ENCODE assay signal across 10 cellular contexts in the genomic region with DNA sequence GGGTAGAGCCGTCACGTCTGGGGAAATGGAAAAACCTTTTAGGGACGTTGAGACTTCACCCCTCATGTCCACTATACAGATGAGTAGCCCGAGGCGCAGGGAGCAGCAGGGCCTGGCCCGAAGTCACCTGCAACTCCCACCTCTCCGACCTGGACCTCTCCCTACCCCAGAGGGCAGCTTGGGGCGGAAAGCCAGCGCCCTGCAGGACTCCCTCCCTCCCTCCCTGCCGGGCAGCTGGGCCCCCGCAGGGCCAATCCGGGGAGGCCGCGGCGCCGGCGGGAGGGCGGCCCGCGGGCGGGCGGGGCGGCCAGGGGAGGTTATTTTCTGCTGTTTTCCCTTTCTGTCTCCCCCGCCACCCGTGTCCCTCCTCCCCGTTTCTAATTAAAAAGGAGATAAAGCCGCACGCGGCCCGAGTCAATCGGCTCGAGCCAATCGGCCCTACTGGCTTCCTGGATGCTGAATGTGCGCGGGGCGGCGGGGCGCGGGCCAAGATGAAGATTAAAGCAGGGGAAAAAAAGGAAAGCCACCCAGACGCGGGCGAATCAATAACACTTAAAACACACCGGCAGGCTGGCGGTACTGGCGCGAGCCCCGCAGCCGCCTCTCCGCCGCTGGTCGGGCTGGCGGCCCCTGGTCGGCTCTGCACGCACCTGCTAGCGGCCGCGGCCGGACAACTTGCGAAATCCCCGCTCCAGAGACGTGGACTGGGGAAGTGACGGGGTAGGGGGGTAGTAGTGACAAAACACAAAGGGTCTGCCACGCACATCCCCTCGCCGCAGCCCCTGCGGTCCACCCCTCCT. TPM values are rescaled to one million over a fixed set of nuclear protein-coding genes. Genes with fewer than 3 reads are reported as not detected.
A peak's percentile ranks its signal among the peaks of the same experiment; 100 is the strongest.
DNase-seq lines count a peak whose midpoint lies in the region; ATAC-seq, FAIRE-seq and TF ChIP-seq lines count a peak whose summit lies in the region.
"Had no signal": no experiment of that assay in that cellular context is flagged by ENCODE, and none has a peak within 500 bp of the region (broad histone marks: within the 10 kb centered on the region; RNA-seq: fewer than 3 reads in every experiment).

No MANE protein-coding gene starts in this region.

- no peaks in the 10 kb centered on the region for H3K9me3 Mint-ChIP-seq in activated T-cell treated with anti-CD3 and anti-CD28 coated beads, Interleukin-2, amount 50 U/mL, for 72 hours

- no peak for FAIRE-seq in urothelium cell line (lab: Jason Lieb, UNC)

- peaks cover 79% of the 10 kb centered on the region for H3K27me3 ChIP-seq in iPS-18a (ENCODE audit: control insufficient read depth, insufficient read depth, low read length)

- H3K9ac ChIP-seq in iPS-18a (ENCODE audit: low read length), result no peak overlapping the region

- no peaks in the 10 kb centered on the region for H3K9me3 ChIP-seq in iPS-18a (ENCODE audit: control insufficient read depth, low read depth, low read length)
- H3K9me3 ChIP-seq: adrenal gland had no signal

- no peaks in the 10 kb centered on the region for H3K36me3 ChIP-seq in iPS-18a (ENCODE audit: control insufficient read depth, low read depth, low read length)
- H3K36me3 ChIP-seq: adrenal gland had no signal

- peak overlapping the region; percentile 59 for H3K4me3 ChIP-seq in iPS-18a (ENCODE audit: low read length)
- H3K4me3 ChIP-seq: adrenal gland had no signal

- no peak overlapping the region for H3K27ac ChIP-seq in iPS-18a (ENCODE audit: low read length)
- H3K27ac ChIP-seq: adrenal gland had no signal

- H3K36me3 Mint-ChIP-seq in activated T-cell treated with anti-CD3 and anti-CD28 coated beads, Interleukin-2, amount 50 U/mL, for 72 hours (ENCODE audit: insufficient read depth in 2 of 2), result no peaks in the 10 kb centered on the region

- H3K27me3 Mint-ChIP-seq in activated T-cell treated with anti-CD3 and anti-CD28 coated beads, Interleukin-2, amount 50 U/mL, for 72 hours (ENCODE audit: low read depth), result peaks cover 33% of the 10 kb centered on the region

- H3K4me1 ChIP-seq in iPS-18a (ENCODE audit: control insufficient read depth, low read depth, low read length), result peaks cover 11% of the 10 kb centered on the region

- no peak overlapping the region for H3K27ac Mint-ChIP-seq in activated T-cell treated with anti-CD3 and anti-CD28 coated beads, Interleukin-2, amount 50 U/mL, for 72 hours

- DNase-seq in NCI-H2227 (lab: John Stamatoyannopoulos, UW; ENCODE audit: unreplicated experiment) (peak; percentile 35), NCI-H2227 treated with DMSO at 0.1 percent for 48 hours (lab: John Stamatoyannopoulos, UW) (no peak), urothelium cell line (ENCODE audit: low spot score) (no peak), omental fat pad (ENCODE audit: low spot score) (no peak)
- peak in 1 of 2 donors; percentile 14 for DNase-seq in activated T-cell treated with anti-CD3 and anti-CD28 coated beads, Interleukin-2, amount 50 U/mL, for 72 hours
- DNase-seq in stimulated activated CD8-positive, alpha-beta memory T cell treated with anti-CD3 and anti-CD28 coated beads, Interleukin-4, amount 100 ng/mL, for 48 hours, result peak; percentile 33
- DNase-seq: adrenal gland had no signal

- ATAC-seq in activated T-cell treated with anti-CD3 and anti-CD28 coated beads, Interleukin-2, amount 50 U/mL, for 72 hours (replicated peaks in 1 of 2), result no peak
- ATAC-seq in omental fat pad (ENCODE audit: low FRiP score) (no peak), HG03039 (IDR thresholded peaks at IDR 0.05; ENCODE audit: unreplicated experiment) (no peak)

- peak overlapping the region; percentile 79 to 82 for H3K4me3 Mint-ChIP-seq in activated T-cell treated with anti-CD3 and anti-CD28 coated beads, Interleukin-2, amount 50 U/mL, for 72 hours

- peaks cover 13% of the 10 kb centered on the region for H3K4me1 Mint-ChIP-seq in activated T-cell treated with anti-CD3 and anti-CD28 coated beads, Interleukin-2, amount 50 U/mL, for 72 hours (ENCODE audit: low read depth)

- TF ChIP-seq CTCF in omental fat pad (IDR thresholded peaks at IDR 0.05), result no peak

RNA-seq across cellular contexts. Expression of a gene that starts 1.8 kb away (rescaled TPM):
- total RNA-seq in activated T-cell treated with anti-CD3 and anti-CD28 coated beads, Interleukin-2, amount 50 U/mL, for 72 hours, result under 1 TPM in 1 of 2 donors, not detected in 1; 0.58 TPM
- not detected for total RNA-seq in omental fat pad
- total RNA-seq: HT-29 had no signal

Comparison
In these comparisons a context has a peak if more than half of its experiments do, and no peak if none do; other contexts are left out.
1. DNase-seq: peak in NCI-H2227 (single experiment) and stimulated activated CD8-positive, alpha-beta memory T cell treated with anti-CD3 and anti-CD28 coated beads, Interleukin-4, amount 100 ng/mL, for 48 hours (single experiment); none in NCI-H2227 treated with DMSO at 0.1 percent for 48 hours (single experiment), urothelium cell line (single experiment) and omental fat pad (single experiment).